Comparison of ENCODE assay signal across 21 cellular contexts in genomic region chr15:39344662-39345141, GRCh38.
DNase-seq lines count a peak whose midpoint lies in the region; ATAC-seq, FAIRE-seq and TF ChIP-seq lines count a peak whose summit lies in the region.
"Had no signal": no experiment of that assay in that cellular context is flagged by ENCODE, and none has a peak within 500 bp of the region (broad histone marks: within the 10 kb centered on the region; RNA-seq: fewer than 3 reads in every experiment).

No MANE protein-coding gene starts in this region.

- H2BK120ac ChIP-seq in mesenchymal stem cell (ENCODE audit: low read depth, low read length), result no peak overlapping the region

- 63% methylated on average over 3 of the region's 3 CpGs for WGBS in mesenchymal stem cell

- no peaks in the 10 kb centered on the region for H3K9me3 ChIP-seq in astrocyte (ENCODE audit: insufficient read depth, low read depth, low read length)
- H3K9me3 ChIP-seq in mesenchymal stem cell (ENCODE audit: control insufficient read depth, low read length), result peaks cover 15% of the 10 kb centered on the region
- H3K9me3 ChIP-seq: BE2C, neutrophil had no signal

- H3K9me3 Mint-ChIP-seq in GM23338 (peaks cover 8% of the 10 kb centered on the region; the same call in 1 of the 3 replicates), astrocyte (ENCODE audit: unreplicated experiment) (peaks cover 2% of the 10 kb centered on the region)

- H3F3A ChIP-seq in GM23338 (replicated peaks; ENCODE audit: low read depth), result no peaks in the 10 kb centered on the region

- no peaks in the 10 kb centered on the region for H3K9me2 ChIP-seq in GM23338 (ENCODE audit: insufficient read depth)

- H3K14ac ChIP-seq in mesenchymal stem cell (ENCODE audit: low read length in 2 of 2), result no peak overlapping the region

- H2BK12ac ChIP-seq in mesenchymal stem cell (ENCODE audit: low read length in 2 of 2), result no peak overlapping the region

- no peaks in the 10 kb centered on the region; the same call in 1 of the 2 replicates for H3K4me1 ChIP-seq in GM23338 (ENCODE audit: insufficient read depth)
- H3K4me1 ChIP-seq in astrocyte (ENCODE audit: insufficient read depth, low read length), result no peaks in the 10 kb centered on the region
- no peaks in the 10 kb centered on the region for H3K4me1 ChIP-seq in mesenchymal stem cell (ENCODE audit: control insufficient read depth, insufficient read depth, low read depth, low read length)
- H3K4me1 ChIP-seq: BE2C, tibial artery had no signal

- H4K8ac ChIP-seq in mesenchymal stem cell (ENCODE audit: low read length), result no peak overlapping the region

- TF ChIP-seq CTCF in GM23338 (conservative IDR thresholded peaks at IDR 0.05; ENCODE audit: low read depth in 2 of 2) (no peak), astrocyte (IDR thresholded peaks at IDR 0.05; ENCODE audit: insufficient read depth, low read depth, low read length) (no peak)

- H3K36me3 ChIP-seq in GM23338 (ENCODE audit: insufficient read depth) (no peaks in the 10 kb centered on the region), astrocyte (ENCODE audit: insufficient read depth, low read length) (no peaks in the 10 kb centered on the region), mesenchymal stem cell (ENCODE audit: control insufficient read depth in 1 of 2, insufficient read depth in 2 of 2, low read depth in 1 of 2, low read length in 2 of 2) (no peaks in the 10 kb centered on the region)
- H3K36me3 ChIP-seq: BE2C, neutrophil, tibial artery had no signal

- ATAC-seq in GM23338, result peak; percentile 95
- ATAC-seq in GM21576 (IDR thresholded peaks at IDR 0.05; ENCODE audit: unreplicated experiment), result no peak
- ATAC-seq: activated CD8-positive, alpha-beta memory T cell treated with anti-CD3 and anti-CD28 coated beads, Interleukin-2, amount 10 ng/mL, durations not matched to agents 7 days and 5 days; stimulated activated naive B cell treated with anti-CD40 and anti-IgM and Interleukin-4, amounts not matched to agents 10 μg/mL and 1 μg/mL and 100 μg/mL, for 72 hours had no signal

- H2BK5ac ChIP-seq in mesenchymal stem cell (ENCODE audit: low read depth, low read length, poor library complexity, severe bottlenecking), result no peak overlapping the region

- FAIRE-seq in astrocyte (lab: Jason Lieb, UNC), result peak; percentile 9
- FAIRE-seq: GM18507 had no signal

- H3K27me3 Mint-ChIP-seq in GM23338 (ENCODE audit: insufficient read depth, low read depth, poor library complexity) (no peaks in the 10 kb centered on the region), astrocyte (ENCODE audit: low read depth, unreplicated experiment) (no peaks in the 10 kb centered on the region)
- H3K27me3 Mint-ChIP-seq: activated B cell treated with CpG ODN at 0.5 μM for 24 hours; stimulated activated naive B cell treated with anti-CD40 and anti-IgM and Interleukin-4, amounts not matched to agents 10 μg/mL and 1 μg/mL and 100 μg/mL, for 72 hours had no signal

- H3K18ac ChIP-seq in mesenchymal stem cell (ENCODE audit: low read depth in 1 of 2, low read length in 2 of 2), result no peak overlapping the region

- no peak overlapping the region for H3K4ac ChIP-seq in mesenchymal stem cell (ENCODE audit: low read depth in 1 of 2, low read length in 2 of 2)

- no peak overlapping the region for H2BK15ac ChIP-seq in mesenchymal stem cell (ENCODE audit: low read depth, poor library complexity, severe bottlenecking)

- H3K27ac ChIP-seq in GM23338 (ENCODE audit: low read depth) (peak overlapping the region; percentile 24; the same call in 1 of the 2 replicates), astrocyte (ENCODE audit: low read depth, low read length) (no peak overlapping the region), mesenchymal stem cell (ENCODE audit: low read length, poor library complexity, severe bottlenecking) (no peak overlapping the region)
- H3K27ac ChIP-seq: neutrophil, tibial artery had no signal

- DNase-seq in GM23338 (ENCODE audit: low spot score) (peak; percentile 34), NCI-H1105 (lab: John Stamatoyannopoulos, UW) (peak; percentile 3), astrocyte (ENCODE audit: low read depth) (no peak), mesenchymal stem cell (peak; percentile 24), D341Med (ENCODE audit: low spot score) (no peak)
- DNase-seq in activated CD8-positive, alpha-beta memory T cell treated with anti-CD3 and anti-CD28 coated beads, Interleukin-2, amount 50 U/mL, for 4 hours, result no peak
- DNase-seq: activated B cell treated with CpG ODN at 0.5 μM for 24 hours; activated CD8-positive, alpha-beta memory T cell treated with anti-CD3 and anti-CD28 coated beads, Interleukin-2, amount 10 ng/mL, durations not matched to agents 7 days and 5 days; activated effector memory CD4-positive, alpha-beta T cell treated with Interleukin-2 at 50 U/mL for 16 hours; BE2C; central memory CD4-positive, alpha-beta T cell; effector CD4-positive, alpha-beta T cell; MV-4-11; NCI-H2227 treated with DMSO at 0.1 percent for 48 hours; OCI-M1; stimulated activated CD4-positive, alpha-beta T cell treated with anti-CD3 and anti-CD28 coated beads, Interleukin-15, amount 100 ng/mL, for 24 hours; stimulated activated naive B cell treated with anti-CD40 and anti-IgM and Interleukin-4, amounts not matched to agents 10 μg/mL and 1 μg/mL and 100 μg/mL, for 72 hours; tibial artery had no signal

- H3K36me3 Mint-ChIP-seq in GM23338 (ENCODE audit: low read depth), result peaks cover 6% of the 10 kb centered on the region; the same call in 2 of the 3 replicates
- no peaks in the 10 kb centered on the region for H3K36me3 Mint-ChIP-seq in astrocyte (ENCODE audit: low read depth, unreplicated experiment)
- H3K36me3 Mint-ChIP-seq: activated CD8-positive, alpha-beta memory T cell treated with anti-CD3 and anti-CD28 coated beads, Interleukin-2, amount 10 ng/mL, durations not matched to agents 7 days and 5 days; stimulated activated naive B cell treated with anti-CD40 and anti-IgM and Interleukin-4, amounts not matched to agents 10 μg/mL and 1 μg/mL and 100 μg/mL, for 72 hours had no signal

- no peak overlapping the region for H2AK5ac ChIP-seq in mesenchymal stem cell (ENCODE audit: low read length, severe bottlenecking)

- H3K9ac ChIP-seq in astrocyte (ENCODE audit: low read length), result no peak overlapping the region
- no peak overlapping the region for H3K9ac ChIP-seq in mesenchymal stem cell (ENCODE audit: low read length)

- peaks cover 9% of the 10 kb centered on the region for H3K4me1 Mint-ChIP-seq in GM23338
- H3K4me1 Mint-ChIP-seq in astrocyte (ENCODE audit: low read depth, unreplicated experiment), result no peaks in the 10 kb centered on the region
- H3K4me1 Mint-ChIP-seq: activated B cell treated with CpG ODN at 0.5 μM for 24 hours; activated CD8-positive, alpha-beta memory T cell treated with anti-CD3 and anti-CD28 coated beads, Interleukin-2, amount 10 ng/mL, durations not matched to agents 7 days and 5 days; stimulated activated naive B cell treated with anti-CD40 and anti-IgM and Interleukin-4, amounts not matched to agents 10 μg/mL and 1 μg/mL and 100 μg/mL, for 72 hours had no signal

- no peaks in the 10 kb centered on the region for H3K79me2 ChIP-seq in GM23338 (replicated peaks; ENCODE audit: insufficient read depth)
- no peaks in the 10 kb centered on the region for H3K79me2 ChIP-seq in astrocyte (ENCODE audit: insufficient read depth, low read length)

- H4K20me1 ChIP-seq in GM23338 (replicated peaks; ENCODE audit: insufficient read depth), result no peaks in the 10 kb centered on the region
- no peaks in the 10 kb centered on the region for H4K20me1 ChIP-seq in astrocyte (ENCODE audit: insufficient read depth, low read length)

- H3K4me3 ChIP-seq in GM23338, result no peak overlapping the region
- H3K4me3 ChIP-seq in astrocyte (ENCODE audit: insufficient read depth, low read depth, low read length), result no peak overlapping the region
- H3K4me3 ChIP-seq in mesenchymal stem cell (ENCODE audit: insufficient read depth in 1 of 2, low read depth in 1 of 2, low read length in 2 of 2), result no peak overlapping the region
- H3K4me3 ChIP-seq: tibial artery had no signal

- H2AFZ ChIP-seq in GM23338 (no peak overlapping the region), astrocyte (ENCODE audit: low read depth, low read length) (no peak overlapping the region), mesenchymal stem cell (ENCODE audit: low read depth, low read length) (no peak overlapping the region)

- H3K4me2 ChIP-seq in GM23338, result no peak overlapping the region
- H3K4me2 ChIP-seq in astrocyte (ENCODE audit: low read length), result no peak overlapping the region
- no peak overlapping the region for H3K4me2 ChIP-seq in mesenchymal stem cell (ENCODE audit: low read length, poor library complexity, severe bottlenecking)

- H3K27me3 ChIP-seq in GM23338 (ENCODE audit: insufficient read depth) (no peaks in the 10 kb centered on the region), astrocyte (ENCODE audit: insufficient read depth, low read length) (no peaks in the 10 kb centered on the region), mesenchymal stem cell (ENCODE audit: control insufficient read depth in 1 of 2, insufficient read depth in 1 of 2, low read length in 2 of 2) (no peaks in the 10 kb centered on the region)
- H3K27me3 ChIP-seq: BE2C, neutrophil, tibial artery had no signal

- no peak overlapping the region for H3K4me3 Mint-ChIP-seq in GM23338
- no peak overlapping the region for H3K4me3 Mint-ChIP-seq in astrocyte (ENCODE audit: unreplicated experiment)
- H3K4me3 Mint-ChIP-seq: activated B cell treated with CpG ODN at 0.5 μM for 24 hours; activated CD8-positive, alpha-beta memory T cell treated with anti-CD3 and anti-CD28 coated beads, Interleukin-2, amount 10 ng/mL, durations not matched to agents 7 days and 5 days; stimulated activated naive B cell treated with anti-CD40 and anti-IgM and Interleukin-4, amounts not matched to agents 10 μg/mL and 1 μg/mL and 100 μg/mL, for 72 hours had no signal

- H3K79me1 ChIP-seq in mesenchymal stem cell (replicated peaks; ENCODE audit: low read length, poor library complexity, severe bottlenecking), result no peaks in the 10 kb centered on the region

- no peak overlapping the region for H3K23ac ChIP-seq in mesenchymal stem cell (ENCODE audit: low read length in 2 of 2)

- no peak overlapping the region for H3K27ac Mint-ChIP-seq in GM23338
- no peak overlapping the region for H3K27ac Mint-ChIP-seq in astrocyte (ENCODE audit: unreplicated experiment)
- H3K27ac Mint-ChIP-seq: activated B cell treated with CpG ODN at 0.5 μM for 24 hours; activated CD8-positive, alpha-beta memory T cell treated with anti-CD3 and anti-CD28 coated beads, Interleukin-2, amount 10 ng/mL, durations not matched to agents 7 days and 5 days; stimulated activated naive B cell treated with anti-CD40 and anti-IgM and Interleukin-4, amounts not matched to agents 10 μg/mL and 1 μg/mL and 100 μg/mL, for 72 hours had no signal

- no peak overlapping the region for H4K91ac ChIP-seq in mesenchymal stem cell (ENCODE audit: low read length)

TF ChIP-seq in GM23338, 12 proteins besides CTCF, POLR2A, EP300 and RAD21:
- TF ChIP-seq NANOG (IDR thresholded peaks at IDR 0.05; ENCODE audit: borderline replicate concordance) (no peak), POLR2AphosphoS5 (IDR thresholded peaks at IDR 0.05; ENCODE audit: low read depth) (no peak)

Comparison
In these comparisons a context has a peak if more than half of its experiments do, and no peak if none do; other contexts are left out.
1. DNase-seq: peak in GM23338 (single experiment), NCI-H1105 (single experiment) and mesenchymal stem cell (single experiment); none in astrocyte (single experiment), activated CD8-positive, alpha-beta memory T cell treated with anti-CD3 and anti-CD28 coated beads, Interleukin-2, amount 50 U/mL, for 4 hours (single experiment) and D341Med (single experiment).